8 cellular contexts compared by ENCODE assay signal in the genomic region with DNA sequence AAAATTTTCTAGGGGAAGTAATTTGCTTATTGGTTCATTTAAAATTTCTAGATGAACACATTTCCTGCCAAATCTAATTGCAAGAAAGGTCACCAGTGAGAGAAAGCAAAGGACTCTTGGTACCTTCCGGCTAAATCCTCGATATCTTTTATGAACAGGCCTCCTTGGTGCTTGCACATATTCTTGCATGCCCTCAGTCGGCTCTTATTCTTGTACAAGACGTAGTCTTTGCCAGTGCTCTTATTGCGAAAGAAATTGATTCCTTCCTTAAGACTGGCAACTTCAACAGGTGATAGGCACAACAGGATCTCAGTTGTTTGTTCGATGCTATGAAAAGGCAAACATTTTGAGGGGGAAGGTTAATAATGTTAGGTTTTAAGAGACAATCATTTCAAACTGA.
DNase-seq lines count a peak whose midpoint lies in the region; ATAC-seq and TF ChIP-seq lines count a peak whose summit lies in the region.

No MANE protein-coding gene starts in this region.

- intact Hi-C loops in esophagus muscularis mucosa (cut with DNase I), result no loop called here

- TF ChIP-seq POLR2A in esophagus muscularis mucosa (IDR thresholded peaks at IDR 0.05; ENCODE audit: low read depth), result no peak

- no peaks in the 10 kb centered on the region for H4K20me1 ChIP-seq in GM23248 (ENCODE audit: insufficient read depth)

- peak overlapping the region; percentile 100 for H3K4me2 ChIP-seq in GM23248 (ENCODE audit: unreplicated experiment)
- H3K4me2 ChIP-seq in skeletal muscle satellite cell (ENCODE audit: low read length), result peak overlapping the region; percentile 84

- H3K4me3 ChIP-seq in GM23248, result peak overlapping the region; percentile 81
- peak overlapping the region; percentile 44 to 58 (median 53) for H3K4me3 ChIP-seq in esophagus muscularis mucosa
- H3K4me3 ChIP-seq in skeletal muscle satellite cell (ENCODE audit: low read length), result peak overlapping the region; percentile 66

- DNase-seq in GM23248 (peak; percentile 62), T-helper 17 cell (no peak), esophagus muscularis mucosa (ENCODE audit: extremely low spot score) (no peak), HPDE6-E6E7 (ENCODE audit: extremely low spot score) (no peak), endothelial cell (ENCODE audit: low spot score) (no peak)

- H3K4me1 ChIP-seq in GM23248 (ENCODE audit: insufficient read depth) (peaks cover 20% of the 10 kb centered on the region), esophagus muscularis mucosa (peaks cover 5 to 50% (median 44%) of the 10 kb centered on the region in 4 donors), skeletal muscle satellite cell (ENCODE audit: control insufficient read depth, insufficient read depth, low read length) (peaks cover 26% of the 10 kb centered on the region)

- peaks cover 25% of the 10 kb centered on the region for H3F3A ChIP-seq in GM23248 (ENCODE audit: insufficient read depth)

- H3K4me3 Mint-ChIP-seq in T-helper 17 cell (peak overlapping the region; percentile 99), endothelial cell (ENCODE audit: unreplicated experiment) (no peak overlapping the region)

- H3K79me2 ChIP-seq in GM23248 (ENCODE audit: insufficient read depth), result peaks cover 10% of the 10 kb centered on the region; the same call in 1 of the 2 replicates

- H2AFZ ChIP-seq in GM23248, result peak overlapping the region; percentile 95

- H3K36me3 ChIP-seq in GM23248 (ENCODE audit: low read depth) (peaks cover 14% of the 10 kb centered on the region; the same call in 1 of the 2 replicates), esophagus muscularis mucosa (no peaks in the 10 kb centered on the region), skeletal muscle satellite cell (ENCODE audit: insufficient read depth, low read length) (no peaks in the 10 kb centered on the region)

- H3K27ac Mint-ChIP-seq in T-helper 17 cell, result peak overlapping the region; percentile 98
- no peak overlapping the region for H3K27ac Mint-ChIP-seq in endothelial cell (ENCODE audit: unreplicated experiment)

- H3K4me1 Mint-ChIP-seq in T-helper 17 cell (peaks cover 31% of the 10 kb centered on the region), endothelial cell (ENCODE audit: unreplicated experiment) (peaks cover 14% of the 10 kb centered on the region)

- TF ChIP-seq CTCF in esophagus muscularis mucosa (IDR thresholded peaks at IDR 0.05) (no peak), endothelial cell (IDR thresholded peaks at IDR 0.05; ENCODE audit: unreplicated experiment) (no peak)

- WGBS in GM23248 (ENCODE audit: low coverage in 1 of 2, low lambda C conversion rate in 2 of 2, missing lambda C conversion rate in 2 of 2), 2 experiments, result 5 to 7% methylated on average over 6 of the region's 6 CpGs
- 66% methylated on average over 6 of the region's 6 CpGs for WGBS in esophagus muscularis mucosa

- ATAC-seq in T-helper 17 cell (peak; percentile 35), GM21423 (IDR thresholded peaks at IDR 0.05; ENCODE audit: unreplicated experiment) (no peak)
- ATAC-seq in activated CD4-positive, CD25-positive, alpha-beta regulatory T cell treated with anti-CD3 and anti-CD28 coated beads, Interleukin-2, amount 50 U/mL, for 24 hours, result no peak

- H3K9me3 ChIP-seq in GM23248 (ENCODE audit: low read depth) (no peaks in the 10 kb centered on the region), T-helper 17 cell (ENCODE audit: control insufficient read depth, low read length, poor library complexity, severe bottlenecking) (no peaks in the 10 kb centered on the region), esophagus muscularis mucosa (no peaks in the 10 kb centered on the region), skeletal muscle satellite cell (replicated peaks; ENCODE audit: low read length) (no peaks in the 10 kb centered on the region)

- H3K9me3 Mint-ChIP-seq in endothelial cell (ENCODE audit: unreplicated experiment), result no peaks in the 10 kb centered on the region

- H3K9ac ChIP-seq in GM23248 (peak overlapping the region; percentile 82), skeletal muscle satellite cell (ENCODE audit: low read depth, low read length) (peak overlapping the region; percentile 77)

- H3K27me3 ChIP-seq in GM23248 (replicated peaks; ENCODE audit: insufficient read depth), result no peaks in the 10 kb centered on the region
- H3K27me3 ChIP-seq in esophagus muscularis mucosa, result no peaks in the 10 kb centered on the region
- H3K27me3 ChIP-seq in skeletal muscle satellite cell (ENCODE audit: control insufficient read depth, insufficient read depth, low read length), result no peaks in the 10 kb centered on the region

- H3K27ac ChIP-seq in GM23248 (peak overlapping the region; percentile 95), esophagus muscularis mucosa (replicated peaks in 1 of 4) (peak overlapping the region; percentile 71 to 85 (median 79))

- no peak for TF ChIP-seq EP300 in esophagus muscularis mucosa (IDR thresholded peaks at IDR 0.05)

- peaks cover 4% of the 10 kb centered on the region for H3K36me3 Mint-ChIP-seq in T-helper 17 cell (ENCODE audit: low read depth)
- H3K36me3 Mint-ChIP-seq in endothelial cell (ENCODE audit: low read depth, unreplicated experiment), result peaks cover 4% of the 10 kb centered on the region

- H3K27me3 Mint-ChIP-seq in T-helper 17 cell, result no peaks in the 10 kb centered on the region
- peaks cover 2% of the 10 kb centered on the region for H3K27me3 Mint-ChIP-seq in endothelial cell (ENCODE audit: unreplicated experiment)

- in situ Hi-C loops in GM23248 (cut with MboI), result no loop called here

- H3K9me2 ChIP-seq in GM23248 (ENCODE audit: insufficient read depth), result no peaks in the 10 kb centered on the region
